In the genomic region with DNA sequence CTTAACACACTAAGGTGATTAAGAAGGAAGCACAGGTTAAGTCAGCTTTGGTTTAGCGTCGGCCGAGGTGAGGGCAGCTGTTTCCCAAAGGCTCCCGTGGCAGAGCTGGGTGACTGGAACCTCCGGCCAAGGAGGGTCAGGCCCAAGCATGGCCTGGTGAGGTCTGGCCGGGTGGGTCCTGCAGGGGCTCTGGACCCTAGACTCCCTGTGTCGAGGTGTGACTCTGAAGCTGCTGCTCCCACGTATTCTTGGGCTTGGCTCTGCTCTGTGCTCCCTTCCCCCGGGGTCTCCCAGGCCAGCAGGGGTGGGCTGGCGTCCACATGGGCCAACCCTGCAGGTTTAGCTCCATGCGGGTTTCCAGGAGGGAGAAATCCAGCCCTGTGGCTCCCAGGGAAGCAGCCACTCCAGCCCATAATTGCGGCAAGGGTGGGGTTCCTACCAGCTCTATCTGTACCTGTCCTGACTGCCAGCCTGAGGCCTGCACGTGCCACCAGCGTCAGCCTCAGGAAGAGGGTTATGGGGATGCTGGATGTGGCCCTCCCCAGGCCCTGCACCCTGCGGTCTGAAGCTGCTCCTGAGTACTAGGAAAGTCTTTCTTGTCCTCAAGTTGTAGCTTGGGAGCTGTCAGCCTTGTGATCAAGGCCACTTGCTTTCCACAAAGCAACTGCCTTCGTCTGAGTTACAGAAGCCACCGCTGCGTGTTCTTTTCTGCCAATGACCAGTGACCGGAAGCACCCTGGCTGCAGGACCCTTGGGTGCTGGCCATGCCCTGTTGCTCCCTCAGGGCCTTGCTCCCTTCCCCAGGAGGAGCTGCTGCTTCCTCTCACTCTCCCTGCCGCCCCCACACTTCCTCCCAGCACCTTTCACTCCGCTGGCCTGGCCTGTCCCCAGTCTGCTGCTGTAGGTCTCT, we compare ENCODE assay signal across 9 cellular contexts. TPM values are rescaled to one million over a fixed set of nuclear protein-coding genes. Genes with fewer than 3 reads are reported as not detected.
DNase-seq lines count a peak whose midpoint lies in the region; ATAC-seq and TF ChIP-seq lines count a peak whose summit lies in the region.
"Had no signal": no experiment of that assay in that cellular context is flagged by ENCODE, and none has a peak within 500 bp of the region (broad histone marks: within the 10 kb centered on the region; RNA-seq: fewer than 3 reads in every experiment).

No MANE protein-coding gene starts in this region.

- POLR2A ChIA-PET in Caco-2 (lab: Charles Lee) = no interaction called here

- DNase-seq in activated T-cell treated with anti-CD3 and anti-CD28 coated beads, Interleukin-2, amount 50 U/mL, for 24 hours = peak; percentile 58
- DNase-seq in activated T-cell treated with anti-CD3 and anti-CD28 coated beads, Interleukin-2, amount 50 U/mL, for 1 hour = no peak
- DNase-seq in SK-MEL-5 (ENCODE audit: low read depth, low spot score) (peak; percentile 33), iPS-NIHi7 (ENCODE audit: extremely low spot score) (no peak), Caco-2 (no peak)
- DNase-seq: psoas muscle had no signal

- H3K27ac Mint-ChIP-seq in activated T-cell treated with anti-CD3 and anti-CD28 coated beads, Interleukin-2, amount 50 U/mL, for 24 hours = peak overlapping the region; percentile 79
- peak overlapping the region; percentile 93 for H3K27ac Mint-ChIP-seq in stimulated activated naive CD8-positive, alpha-beta T cell treated with anti-CD3 and anti-CD28 coated beads, Interleukin-15, Interleukin-2, amounts not matched to agents 100 ng/mL and 50 ng/mL, for 24 hours
- no peak overlapping the region for H3K27ac Mint-ChIP-seq in Caco-2 (ENCODE audit: unreplicated experiment)

- H3K27ac ChIP-seq in cingulate gyrus (ENCODE audit: low read depth, low read length) = peak overlapping the region; percentile 65
- H3K27ac ChIP-seq: psoas muscle had no signal

- H3K4me1 ChIP-seq in Caco-2 = peaks cover 8% of the 10 kb centered on the region; the same call in 1 of the 2 replicates

- in situ Hi-C loops in SK-MEL-5 (cut with HindIII; ENCODE audit: low pct_unique_long_range_greater_than_20kb, low sequenced_read_pairs) = no loop called here

- no peaks in the 10 kb centered on the region for H3K27me3 ChIP-seq in Caco-2 (replicated peaks; ENCODE audit: control insufficient read depth, insufficient read depth, low read length)

- H3K36me3 Mint-ChIP-seq in activated T-cell treated with anti-CD3 and anti-CD28 coated beads, Interleukin-2, amount 50 U/mL, for 24 hours (ENCODE audit: low read depth) = peaks cover 42% of the 10 kb centered on the region
- peaks cover 35% of the 10 kb centered on the region for H3K36me3 Mint-ChIP-seq in stimulated activated naive CD8-positive, alpha-beta T cell treated with anti-CD3 and anti-CD28 coated beads, Interleukin-15, Interleukin-2, amounts not matched to agents 100 ng/mL and 50 ng/mL, for 24 hours (ENCODE audit: low read depth)
- H3K36me3 Mint-ChIP-seq in Caco-2 (ENCODE audit: insufficient read depth, unreplicated experiment) = peaks cover 62% of the 10 kb centered on the region

- no peaks in the 10 kb centered on the region for H3K9me3 ChIP-seq in Caco-2
- H3K9me3 ChIP-seq: psoas muscle had no signal

- peak overlapping the region; percentile 90 for H3K4me3 Mint-ChIP-seq in activated T-cell treated with anti-CD3 and anti-CD28 coated beads, Interleukin-2, amount 50 U/mL, for 24 hours
- H3K4me3 Mint-ChIP-seq in stimulated activated naive CD8-positive, alpha-beta T cell treated with anti-CD3 and anti-CD28 coated beads, Interleukin-15, Interleukin-2, amounts not matched to agents 100 ng/mL and 50 ng/mL, for 24 hours = peak overlapping the region; percentile 98
- H3K4me3 Mint-ChIP-seq in Caco-2 (ENCODE audit: unreplicated experiment) = no peak overlapping the region

- H3K27me3 Mint-ChIP-seq in activated T-cell treated with anti-CD3 and anti-CD28 coated beads, Interleukin-2, amount 50 U/mL, for 24 hours = no peaks in the 10 kb centered on the region
- no peaks in the 10 kb centered on the region for H3K27me3 Mint-ChIP-seq in stimulated activated naive CD8-positive, alpha-beta T cell treated with anti-CD3 and anti-CD28 coated beads, Interleukin-15, Interleukin-2, amounts not matched to agents 100 ng/mL and 50 ng/mL, for 24 hours
- no peaks in the 10 kb centered on the region for H3K27me3 Mint-ChIP-seq in Caco-2 (ENCODE audit: insufficient read depth, unreplicated experiment)

- intact Hi-C loops in Caco-2 (cut with micrococcal nuclease; ENCODE audit: unreplicated experiment) = no loop called here

- CTCF ChIA-PET in Caco-2 (lab: Charles Lee) = interaction anchor here (0.6 kb wide), 1 partner anchor 386 kb away, joined by 3 read pairs; no protein-coding TSS in a partner anchor

- H3K9me3 Mint-ChIP-seq in activated T-cell treated with anti-CD3 and anti-CD28 coated beads, Interleukin-2, amount 50 U/mL, for 24 hours = no peaks in the 10 kb centered on the region
- no peaks in the 10 kb centered on the region for H3K9me3 Mint-ChIP-seq in stimulated activated naive CD8-positive, alpha-beta T cell treated with anti-CD3 and anti-CD28 coated beads, Interleukin-15, Interleukin-2, amounts not matched to agents 100 ng/mL and 50 ng/mL, for 24 hours
- no peaks in the 10 kb centered on the region for H3K9me3 Mint-ChIP-seq in Caco-2 (ENCODE audit: unreplicated experiment)

- peaks cover 71% of the 10 kb centered on the region for H3K4me1 Mint-ChIP-seq in activated T-cell treated with anti-CD3 and anti-CD28 coated beads, Interleukin-2, amount 50 U/mL, for 24 hours (ENCODE audit: low read depth)
- peaks cover 62% of the 10 kb centered on the region for H3K4me1 Mint-ChIP-seq in stimulated activated naive CD8-positive, alpha-beta T cell treated with anti-CD3 and anti-CD28 coated beads, Interleukin-15, Interleukin-2, amounts not matched to agents 100 ng/mL and 50 ng/mL, for 24 hours (ENCODE audit: low read depth)
- peaks cover 12% of the 10 kb centered on the region for H3K4me1 Mint-ChIP-seq in Caco-2 (ENCODE audit: low read depth, unreplicated experiment)

- no peak for ATAC-seq in HG03342 (IDR thresholded peaks at IDR 0.05; ENCODE audit: unreplicated experiment)
- ATAC-seq: psoas muscle had no signal

- no peak overlapping the region for H3K4me3 ChIP-seq in Caco-2 (ENCODE audit: low read depth, low read length)
- H3K4me3 ChIP-seq: psoas muscle had no signal

- no TSS peak for BruUV-seq in Caco-2 (replicated peaks; lab: Mats Ljungman, UMichigan)

- TF ChIP-seq CTCF in Caco-2 (IDR thresholded peaks at IDR 0.05; ENCODE audit: insufficient read depth in 1 of 2, low read depth in 1 of 2, low read length in 1 of 2, severe bottlenecking in 1 of 2, unreplicated experiment in 1 of 2) = no peak

- no peaks in the 10 kb centered on the region for H3K36me3 ChIP-seq in Caco-2 (ENCODE audit: control insufficient read depth, insufficient read depth, low read length)

RNA-seq across cellular contexts. Expression of a gene that starts 4.8 kb away (rescaled TPM):
- 18.0 and 20.0 TPM in 2 replicates for total RNA-seq in SK-MEL-5 (2014; rRNA removed; shearing (Covaris generic))
- polyA plus RNA-seq in SK-MEL-5 (2015; cell fraction: cytosol; rRNA removed) = 19.6 and 26.1 TPM in 2 replicates
- 20.8 and 29.0 TPM in 2 replicates for polyA plus RNA-seq in SK-MEL-5 (2015; cell fraction: nucleus; rRNA removed)
- total RNA-seq in Caco-2 (2022) = 6.6 and 7.3 TPM in 2 replicates

RNA-seq across cellular contexts. Expression of a gene that starts 47.3 kb away (rescaled TPM):
- 111 and 119 TPM in 2 replicates for total RNA-seq in SK-MEL-5 (2014; rRNA removed; shearing (Covaris generic))
- polyA plus RNA-seq in SK-MEL-5 (2015; cell fraction: cytosol; rRNA removed) = 108 and 141 TPM in 2 replicates
- 119 and 125 TPM in 2 replicates for polyA plus RNA-seq in SK-MEL-5 (2015; cell fraction: nucleus; rRNA removed)
- total RNA-seq in Caco-2 (2022) = 198 and 208 TPM in 2 replicates

Comparison
In these comparisons a context has a peak if more than half of its experiments do, and no peak if none do; other contexts are left out.
1. DNase-seq: peak in activated T-cell treated with anti-CD3 and anti-CD28 coated beads, Interleukin-2, amount 50 U/mL, for 24 hours (single experiment) and SK-MEL-5 (single experiment); none in activated T-cell treated with anti-CD3 and anti-CD28 coated beads, Interleukin-2, amount 50 U/mL, for 1 hour (single experiment), iPS-NIHi7 (single experiment) and Caco-2 (0 of 2).